12 cellular contexts compared by ENCODE assay signal in genomic region chr4:40573593-40574311, GRCh38. TPM values are rescaled to one million over a fixed set of nuclear protein-coding genes. Genes with fewer than 3 reads are reported as not detected.
DNase-seq lines count a peak whose midpoint lies in the region; ATAC-seq and TF ChIP-seq lines count a peak whose summit lies in the region.
"Had no signal": no experiment of that assay in that cellular context is flagged by ENCODE, and none has a peak within 500 bp of the region (broad histone marks: within the 10 kb centered on the region; RNA-seq: fewer than 3 reads in every experiment).

No MANE protein-coding gene starts in this region.

- peak overlapping the region; percentile 9 for H3K27ac ChIP-seq in muscle layer of duodenum (ENCODE audit: low read length)

- intact Hi-C loops in Caco-2 (cut with micrococcal nuclease; ENCODE audit: unreplicated experiment): no loop called here
- intact Hi-C loops in activated T-helper 1 cell treated with anti-CD3 and anti-CD28 coated beads, Interleukin-12 subunit alpha, Interleukin-12 subunit beta, Interleukin-2, Interleukin-4 antibody, amounts not matched to agents 30 ng/mL and 10 ng/mL and 1 ng/mL, durations not matched to agents 14 hours and 24 hours and 36 hours (cut with micrococcal nuclease): loop anchor here (1.0 kb wide), 1 partner anchor 8 kb away; no protein-coding TSS in a partner anchor

- no peak overlapping the region for H3K4me3 Mint-ChIP-seq in Caco-2 (ENCODE audit: unreplicated experiment)
- H3K4me3 Mint-ChIP-seq in activated T-helper 1 cell treated with anti-CD3 and anti-CD28 coated beads, Interleukin-12 subunit alpha, Interleukin-12 subunit beta, Interleukin-2, Interleukin-4 antibody, amounts not matched to agents 30 ng/mL and 10 ng/mL and 1 ng/mL, durations not matched to agents 14 hours and 24 hours and 36 hours: peak overlapping the region; percentile 56
- H3K4me3 Mint-ChIP-seq: effector memory CD8-positive, alpha-beta T cell; nephron progenitor cell had no signal

- no peak for ATAC-seq in HG03432 (IDR thresholded peaks at IDR 0.05; ENCODE audit: unreplicated experiment)
- ATAC-seq in left lobe of liver: no peak
- ATAC-seq in GM19023 (IDR thresholded peaks at IDR 0.05; ENCODE audit: unreplicated experiment): no peak
- ATAC-seq: effector memory CD8-positive, alpha-beta T cell had no signal

- H3K4me3 ChIP-seq in Caco-2 (ENCODE audit: low read depth, low read length) (no peak overlapping the region), muscle layer of duodenum (ENCODE audit: low read depth in 1 of 2, low read length in 2 of 2) (no peak overlapping the region)

- H3K9me3 ChIP-seq in Caco-2 (0 out of 2 replicates have a peak, but pooled peaks cover 3% of the 10 kb centered on the region), muscle layer of duodenum (ENCODE audit: control insufficient read depth in 1 of 2, low read length in 2 of 2) (no peaks in the 10 kb centered on the region)

- H3K36me3 ChIP-seq in Caco-2 (ENCODE audit: control insufficient read depth, insufficient read depth, low read length) (no peaks in the 10 kb centered on the region), muscle layer of duodenum (ENCODE audit: control insufficient read depth in 1 of 2, insufficient read depth in 2 of 2, low read length in 2 of 2) (no peaks in the 10 kb centered on the region)

- peaks cover 32% of the 10 kb centered on the region for H3K4me1 Mint-ChIP-seq in Caco-2 (ENCODE audit: low read depth, unreplicated experiment)
- H3K4me1 Mint-ChIP-seq in activated T-helper 1 cell treated with anti-CD3 and anti-CD28 coated beads, Interleukin-12 subunit alpha, Interleukin-12 subunit beta, Interleukin-2, Interleukin-4 antibody, amounts not matched to agents 30 ng/mL and 10 ng/mL and 1 ng/mL, durations not matched to agents 14 hours and 24 hours and 36 hours (ENCODE audit: low read depth): peaks cover 40% of the 10 kb centered on the region

- H3K27ac Mint-ChIP-seq in Caco-2 (ENCODE audit: unreplicated experiment): peak overlapping the region; percentile 57
- peak overlapping the region; percentile 92 for H3K27ac Mint-ChIP-seq in activated T-helper 1 cell treated with anti-CD3 and anti-CD28 coated beads, Interleukin-12 subunit alpha, Interleukin-12 subunit beta, Interleukin-2, Interleukin-4 antibody, amounts not matched to agents 30 ng/mL and 10 ng/mL and 1 ng/mL, durations not matched to agents 14 hours and 24 hours and 36 hours
- H3K27ac Mint-ChIP-seq: effector memory CD8-positive, alpha-beta T cell had no signal

- H3K4me1 ChIP-seq in Caco-2: peaks cover 29% of the 10 kb centered on the region
- H3K4me1 ChIP-seq in muscle layer of duodenum (ENCODE audit: control insufficient read depth in 1 of 2, insufficient read depth in 2 of 2, low read length in 2 of 2): peaks cover 0 to 12% of the 10 kb centered on the region in 2 donors

- peaks cover 7% of the 10 kb centered on the region for H3K9me3 Mint-ChIP-seq in Caco-2 (ENCODE audit: unreplicated experiment)
- H3K9me3 Mint-ChIP-seq in activated T-helper 1 cell treated with anti-CD3 and anti-CD28 coated beads, Interleukin-12 subunit alpha, Interleukin-12 subunit beta, Interleukin-2, Interleukin-4 antibody, amounts not matched to agents 30 ng/mL and 10 ng/mL and 1 ng/mL, durations not matched to agents 14 hours and 24 hours and 36 hours: no peaks in the 10 kb centered on the region
- H3K9me3 Mint-ChIP-seq: effector memory CD8-positive, alpha-beta T cell had no signal

- POLR2A ChIA-PET in Caco-2 (lab: Charles Lee): no interaction called here

- H3K36me3 Mint-ChIP-seq in Caco-2 (ENCODE audit: insufficient read depth, unreplicated experiment): peaks cover 19% of the 10 kb centered on the region
- no peaks in the 10 kb centered on the region for H3K36me3 Mint-ChIP-seq in activated T-helper 1 cell treated with anti-CD3 and anti-CD28 coated beads, Interleukin-12 subunit alpha, Interleukin-12 subunit beta, Interleukin-2, Interleukin-4 antibody, amounts not matched to agents 30 ng/mL and 10 ng/mL and 1 ng/mL, durations not matched to agents 14 hours and 24 hours and 36 hours (ENCODE audit: low read depth)

- BruUV-seq in Caco-2 (replicated peaks; lab: Mats Ljungman, UMichigan): no TSS peak

- CTCF ChIA-PET in Caco-2 (lab: Charles Lee): no interaction called here

- no peaks in the 10 kb centered on the region for H3K27me3 Mint-ChIP-seq in Caco-2 (ENCODE audit: insufficient read depth, unreplicated experiment)
- H3K27me3 Mint-ChIP-seq in activated T-helper 1 cell treated with anti-CD3 and anti-CD28 coated beads, Interleukin-12 subunit alpha, Interleukin-12 subunit beta, Interleukin-2, Interleukin-4 antibody, amounts not matched to agents 30 ng/mL and 10 ng/mL and 1 ng/mL, durations not matched to agents 14 hours and 24 hours and 36 hours (ENCODE audit: insufficient read depth): no peaks in the 10 kb centered on the region

- DNase-seq in Caco-2 (no peak), KG1 (lab: John Stamatoyannopoulos, UW) (peak; percentile 40), glomerular visceral epithelial cell (ENCODE audit: extremely low spot score) (no peak), left lobe of liver (ENCODE audit: low spot score) (no peak)
- DNase-seq in activated T-helper 1 cell treated with anti-CD3 and anti-CD28 coated beads, Interleukin-12 subunit alpha, Interleukin-12 subunit beta, Interleukin-2, Interleukin-4 antibody, amounts not matched to agents 30 ng/mL and 10 ng/mL and 1 ng/mL, durations not matched to agents 14 hours and 24 hours and 36 hours (ENCODE audit: low spot score): no peak
- DNase-seq: activated CD4-positive, alpha-beta T cell treated with anti-CD3 and anti-CD28 coated beads, Interleukin-2, amount 50 U/mL, for 1 hour; effector memory CD8-positive, alpha-beta T cell; NCI-H2171; nephron progenitor cell had no signal

- no peaks in the 10 kb centered on the region for H3K27me3 ChIP-seq in Caco-2 (replicated peaks; ENCODE audit: control insufficient read depth, insufficient read depth, low read length)
- no peaks in the 10 kb centered on the region for H3K27me3 ChIP-seq in muscle layer of duodenum (ENCODE audit: low read depth, low read length)

- TF ChIP-seq CTCF in Caco-2 (IDR thresholded peaks at IDR 0.05; ENCODE audit: insufficient read depth in 1 of 2, low read depth in 1 of 2, low read length in 1 of 2, severe bottlenecking in 1 of 2, unreplicated experiment in 1 of 2): no peak

RNA-seq across cellular contexts. Expression of gene RBM47, which starts 55.9 kb away (rescaled TPM):
- total RNA-seq in Caco-2 (2022): 59.1 and 62.1 TPM in 2 replicates
- total RNA-seq in activated T-helper 1 cell treated with anti-CD3 and anti-CD28 coated beads, Interleukin-12 subunit alpha, Interleukin-12 subunit beta, Interleukin-2, Interleukin-4 antibody, amounts not matched to agents 30 ng/mL and 10 ng/mL and 1 ng/mL, durations not matched to agents 14 hours and 24 hours and 36 hours: 20.3 and 21.4 TPM in 2 replicates
- total RNA-seq in left lobe of liver: 56.5 TPM
